17 cellular contexts compared by ENCODE assay signal in the genomic region with DNA sequence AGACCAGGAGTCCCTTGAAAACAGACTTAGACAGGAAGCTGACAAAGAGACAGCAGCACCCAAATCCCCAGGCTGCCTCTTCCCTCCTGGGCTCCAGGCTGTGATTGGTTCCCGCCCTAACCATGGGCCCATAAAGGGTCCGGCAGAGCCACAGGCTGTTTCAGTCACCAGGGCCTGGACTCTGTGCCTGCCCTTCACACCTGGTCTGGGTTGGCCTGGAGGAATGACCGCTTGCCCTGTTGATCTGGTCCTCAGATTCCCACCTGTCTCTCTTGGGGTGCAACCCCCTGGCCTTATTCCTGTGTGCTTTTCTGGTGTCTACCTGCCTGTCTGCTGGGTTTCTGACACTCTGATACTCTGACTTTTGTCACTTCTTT. TPM values are rescaled to one million over a fixed set of nuclear protein-coding genes. Genes with fewer than 3 reads are reported as not detected.
DNase-seq lines count a peak whose midpoint lies in the region; ATAC-seq lines count a peak whose summit lies in the region.
"Had no signal": no experiment of that assay in that cellular context is flagged by ENCODE, and none has a peak within 500 bp of the region (broad histone marks: within the 10 kb centered on the region; RNA-seq: fewer than 3 reads in every experiment).

No MANE protein-coding gene starts in this region.

- intact Hi-C loops in sciatic nerve (cut with DNase I) = loop anchor here (10.0 kb wide), 1 partner anchor 169 kb away; no protein-coding TSS in a partner anchor

- no peak for ATAC-seq in activated naive CD8-positive, alpha-beta T cell treated with anti-CD3 and anti-CD28 coated beads, Interleukin-2, amount 10 ng/mL, durations not matched to agents 7 days and 5 days (ENCODE audit: low read depth)
- ATAC-seq in activated naive CD8-positive, alpha-beta T cell treated with anti-CD3 and anti-CD28 coated beads, Interleukin-2, amount 50 U/mL, for 24 hours = no peak
- ATAC-seq in sciatic nerve (no peak), HG02970 (IDR thresholded peaks at IDR 0.05; ENCODE audit: low FRiP score, unreplicated experiment) (no peak)

- DNase-seq in activated naive CD8-positive, alpha-beta T cell treated with anti-CD3 and anti-CD28 coated beads, Interleukin-2, amount 10 ng/mL, durations not matched to agents 7 days and 5 days = peak; percentile 5
- DNase-seq in activated naive CD8-positive, alpha-beta T cell treated with anti-CD3 and anti-CD28 coated beads, Interleukin-2, amount 50 U/mL, for 24 hours = no peak
- DNase-seq in islet precursor cell = peak; percentile 80
- DNase-seq in sciatic nerve (ENCODE audit: low spot score) = peak; percentile 21
- DNase-seq in NCI-H748 treated with DMSO at 0.1 percent for 48 hours (lab: John Stamatoyannopoulos, UW) = no peak
- no peak for DNase-seq in HuH-7 (ENCODE audit: low spot score)
- DNase-seq: CD4-positive, CD25-positive, alpha-beta regulatory T cell; DMS153; DND-41; NCI-H1092; NCI-H1694 treated with DMSO at 0.1 percent for 48 hours; NCI-H2171; NCI-H226; NCI-H510A; OCI-M1 had no signal

- H3K27ac Mint-ChIP-seq in activated naive CD8-positive, alpha-beta T cell treated with anti-CD3 and anti-CD28 coated beads, Interleukin-2, amount 10 ng/mL, durations not matched to agents 7 days and 5 days = no peak overlapping the region
- H3K27ac Mint-ChIP-seq in activated naive CD8-positive, alpha-beta T cell treated with anti-CD3 and anti-CD28 coated beads, Interleukin-2, amount 50 U/mL, for 24 hours = no peak overlapping the region
- H3K27ac Mint-ChIP-seq: CD4-positive, CD25-positive, alpha-beta regulatory T cell had no signal

- H3K4me1 Mint-ChIP-seq in activated naive CD8-positive, alpha-beta T cell treated with anti-CD3 and anti-CD28 coated beads, Interleukin-2, amount 10 ng/mL, durations not matched to agents 7 days and 5 days = peaks cover 15% of the 10 kb centered on the region
- H3K4me1 Mint-ChIP-seq in activated naive CD8-positive, alpha-beta T cell treated with anti-CD3 and anti-CD28 coated beads, Interleukin-2, amount 50 U/mL, for 24 hours = peaks cover 8% of the 10 kb centered on the region

- no peak overlapping the region for H3K4me3 Mint-ChIP-seq in activated naive CD8-positive, alpha-beta T cell treated with anti-CD3 and anti-CD28 coated beads, Interleukin-2, amount 10 ng/mL, durations not matched to agents 7 days and 5 days
- no peak overlapping the region for H3K4me3 Mint-ChIP-seq in activated naive CD8-positive, alpha-beta T cell treated with anti-CD3 and anti-CD28 coated beads, Interleukin-2, amount 50 U/mL, for 24 hours
- H3K4me3 Mint-ChIP-seq: CD4-positive, CD25-positive, alpha-beta regulatory T cell had no signal

- no peaks in the 10 kb centered on the region for H3K9me3 Mint-ChIP-seq in activated naive CD8-positive, alpha-beta T cell treated with anti-CD3 and anti-CD28 coated beads, Interleukin-2, amount 10 ng/mL, durations not matched to agents 7 days and 5 days
- H3K9me3 Mint-ChIP-seq in activated naive CD8-positive, alpha-beta T cell treated with anti-CD3 and anti-CD28 coated beads, Interleukin-2, amount 50 U/mL, for 24 hours = no peaks in the 10 kb centered on the region

- peaks cover 28% of the 10 kb centered on the region for H3K27me3 Mint-ChIP-seq in activated naive CD8-positive, alpha-beta T cell treated with anti-CD3 and anti-CD28 coated beads, Interleukin-2, amount 10 ng/mL, durations not matched to agents 7 days and 5 days
- H3K27me3 Mint-ChIP-seq in activated naive CD8-positive, alpha-beta T cell treated with anti-CD3 and anti-CD28 coated beads, Interleukin-2, amount 50 U/mL, for 24 hours = peaks cover 8% of the 10 kb centered on the region

- no peaks in the 10 kb centered on the region for H3K36me3 Mint-ChIP-seq in activated naive CD8-positive, alpha-beta T cell treated with anti-CD3 and anti-CD28 coated beads, Interleukin-2, amount 10 ng/mL, durations not matched to agents 7 days and 5 days
- H3K36me3 Mint-ChIP-seq in activated naive CD8-positive, alpha-beta T cell treated with anti-CD3 and anti-CD28 coated beads, Interleukin-2, amount 50 U/mL, for 24 hours (ENCODE audit: low read depth) = no peaks in the 10 kb centered on the region
- H3K36me3 Mint-ChIP-seq: CD4-positive, CD25-positive, alpha-beta regulatory T cell had no signal

- POLR2A ChIA-PET in activated naive CD8-positive, alpha-beta T cell treated with anti-CD3 and anti-CD28 coated beads, Interleukin-2, amount 10 ng/mL, durations not matched to agents 7 days and 5 days (lab: Charles Lee) = no interaction called here

RNA-seq across cellular contexts. Expression of gene KRT83, which starts 2.9 kb away (rescaled TPM):
- not detected for total RNA-seq in activated naive CD8-positive, alpha-beta T cell treated with anti-CD3 and anti-CD28 coated beads, Interleukin-2, amount 10 ng/mL, durations not matched to agents 7 days and 5 days
- not detected for total RNA-seq in sciatic nerve
- total RNA-seq: CD4-positive, CD25-positive, alpha-beta regulatory T cell had no signal

RNA-seq across cellular contexts. Expression of gene KRT81, which starts 32.7 kb away (rescaled TPM):
- not detected for total RNA-seq in activated naive CD8-positive, alpha-beta T cell treated with anti-CD3 and anti-CD28 coated beads, Interleukin-2, amount 10 ng/mL, durations not matched to agents 7 days and 5 days
- not detected for total RNA-seq in sciatic nerve
- total RNA-seq: CD4-positive, CD25-positive, alpha-beta regulatory T cell had no signal

RNA-seq across cellular contexts. Expression of gene KRT85, which starts 43.2 kb away (rescaled TPM):
- total RNA-seq in activated naive CD8-positive, alpha-beta T cell treated with anti-CD3 and anti-CD28 coated beads, Interleukin-2, amount 10 ng/mL, durations not matched to agents 7 days and 5 days = not detected
- total RNA-seq in sciatic nerve = not detected
- total RNA-seq: A172; CD4-positive, CD25-positive, alpha-beta regulatory T cell had no signal

RNA-seq across cellular contexts. Expression of gene KRT86, which starts 49.6 kb away (rescaled TPM):
- under 1 TPM in 1 of 2 experiments, not detected in 1; 0.14 TPM for total RNA-seq in activated naive CD8-positive, alpha-beta T cell treated with anti-CD3 and anti-CD28 coated beads, Interleukin-2, amount 10 ng/mL, durations not matched to agents 7 days and 5 days
- total RNA-seq in sciatic nerve = 0.45 TPM
- total RNA-seq: CD4-positive, CD25-positive, alpha-beta regulatory T cell had no signal

Comparison
In these comparisons a context has a peak if more than half of its experiments do, and no peak if none do; other contexts are left out.
1. DNase-seq: peak in activated naive CD8-positive, alpha-beta T cell treated with anti-CD3 and anti-CD28 coated beads, Interleukin-2, amount 10 ng/mL, durations not matched to agents 7 days and 5 days (single experiment), islet precursor cell (single experiment) and sciatic nerve (single experiment); none in activated naive CD8-positive, alpha-beta T cell treated with anti-CD3 and anti-CD28 coated beads, Interleukin-2, amount 50 U/mL, for 24 hours (single experiment), NCI-H748 treated with DMSO at 0.1 percent for 48 hours (single experiment) and HuH-7 (single experiment).